In genomic region chrX:154720067-154720466, GRCh38 we compare ENCODE assay signal across 8 cellular contexts.
"Had no signal": no experiment of that assay in that cellular context is flagged by ENCODE, and none has a peak within 500 bp of the region (broad histone marks: within the 10 kb centered on the region; RNA-seq: fewer than 3 reads in every experiment).

No MANE protein-coding gene starts in this region.

- DNase-seq: activated naive CD4-positive, alpha-beta T cell treated with anti-CD3 and anti-CD28 coated beads, Interleukin-2, amount 50 U/mL, for 16 hours; adrenal gland; central memory CD4-positive, alpha-beta T cell; pancreas; retina; tibial artery had no signal

- H3K36me3 ChIP-seq: adrenal gland, neural progenitor cell, pancreas, tibial artery had no signal

- H2AFZ ChIP-seq: neural progenitor cell had no signal

- H3K27me3 ChIP-seq: adrenal gland, neural progenitor cell, tibial artery had no signal

- H3K4me2 ChIP-seq: neural progenitor cell had no signal

- H3K27ac ChIP-seq: coronary artery, neural progenitor cell, pancreas, tibial artery had no signal

- H3K4me3 ChIP-seq: adrenal gland, coronary artery, neural progenitor cell, pancreas, tibial artery had no signal

- FAIRE-seq: pancreas had no signal

- H3K9ac ChIP-seq: neural progenitor cell had no signal

- H3K9me3 ChIP-seq: adrenal gland, pancreas, tibial artery had no signal

- H3K4me1 ChIP-seq: neural progenitor cell, pancreas had no signal
